ENCODE assay signal across 8 cellular contexts in the genomic region with DNA sequence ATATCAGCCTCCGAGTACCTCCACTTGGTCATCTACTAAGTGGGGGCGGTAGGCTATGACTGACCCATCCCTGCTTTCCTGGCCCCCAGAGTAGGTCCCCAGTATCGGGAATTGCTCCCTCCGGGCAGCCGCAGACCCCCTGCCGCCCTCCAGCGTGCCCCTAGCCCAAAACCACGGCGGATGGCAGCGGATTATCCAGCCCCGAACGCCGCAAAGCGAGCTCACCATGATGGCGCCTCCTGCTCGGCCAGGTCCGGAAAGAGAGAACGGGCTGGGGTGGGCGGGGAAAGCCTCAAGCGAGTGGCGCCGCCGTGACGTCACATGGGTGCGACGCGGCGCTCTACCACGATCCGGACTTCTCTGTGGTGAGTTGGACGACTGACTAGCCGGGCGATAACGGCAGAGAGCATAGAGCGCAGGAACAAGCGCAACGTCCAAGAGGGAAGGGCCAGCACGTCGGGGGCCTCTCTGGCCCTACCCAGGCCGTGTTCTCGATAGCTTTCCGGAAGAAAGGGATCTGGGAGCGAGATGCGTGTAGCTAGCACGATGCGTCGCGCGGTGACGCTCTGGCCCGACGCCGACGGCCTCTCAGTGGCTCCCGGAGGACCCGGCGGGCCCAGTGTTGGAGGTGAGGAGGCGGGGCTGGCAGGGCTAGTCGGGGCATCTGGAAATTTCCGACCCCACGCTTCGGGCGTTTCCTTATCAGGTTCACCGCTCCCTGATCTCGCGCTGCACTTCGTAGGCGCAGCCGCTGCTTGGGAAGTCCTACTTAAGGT. TPM values are rescaled to one million over a fixed set of nuclear protein-coding genes. Genes with fewer than 3 reads are reported as not detected.
DNase-seq lines count a peak whose midpoint lies in the region; ATAC-seq and TF ChIP-seq lines count a peak whose summit lies in the region.

A gene (minus strand): TSS at position 263 of the 776 bp plus-strand sequence. CDS start 35 bp downstream, at position 228.
A gene with protein sequence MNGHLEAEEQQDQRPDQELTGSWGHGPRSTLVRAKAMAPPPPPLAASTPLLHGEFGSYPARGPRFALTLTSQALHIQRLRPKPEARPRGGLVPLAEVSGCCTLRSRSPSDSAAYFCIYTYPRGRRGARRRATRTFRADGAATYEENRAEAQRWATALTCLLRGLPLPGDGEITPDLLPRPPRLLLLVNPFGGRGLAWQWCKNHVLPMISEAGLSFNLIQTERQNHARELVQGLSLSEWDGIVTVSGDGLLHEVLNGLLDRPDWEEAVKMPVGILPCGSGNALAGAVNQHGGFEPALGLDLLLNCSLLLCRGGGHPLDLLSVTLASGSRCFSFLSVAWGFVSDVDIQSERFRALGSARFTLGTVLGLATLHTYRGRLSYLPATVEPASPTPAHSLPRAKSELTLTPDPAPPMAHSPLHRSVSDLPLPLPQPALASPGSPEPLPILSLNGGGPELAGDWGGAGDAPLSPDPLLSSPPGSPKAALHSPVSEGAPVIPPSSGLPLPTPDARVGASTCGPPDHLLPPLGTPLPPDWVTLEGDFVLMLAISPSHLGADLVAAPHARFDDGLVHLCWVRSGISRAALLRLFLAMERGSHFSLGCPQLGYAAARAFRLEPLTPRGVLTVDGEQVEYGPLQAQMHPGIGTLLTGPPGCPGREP (plus strand): TSS at position 591 of the 776 bp plus-strand sequence. CDS start 1,009 bp downstream, outside the sequence.

- TF ChIP-seq POLR2A in GM18951 (IDR thresholded peaks at IDR 0.05; ENCODE audit: extremely low read depth, insufficient read depth, insufficient read length) (peak; percentile 95), spleen (IDR thresholded peaks at IDR 0.05) (peak; percentile 38 to 85 (median 83))

- no peaks in the 10 kb centered on the region for H3K27me3 Mint-ChIP-seq in activated B cell treated with CpG ODN at 0.5 μM for 24 hours

- in situ Hi-C loops in GM18951 (cut with MboI; ENCODE audit: low sequenced_read_pairs, unreplicated experiment): no loop called here

- WGBS in spleen, 5 donors: 0% methylated on average over 23 to 69 of the region's 69 CpGs

- no peaks in the 10 kb centered on the region for H3K9me3 ChIP-seq in spleen

- peak within 1 kb of the TSS; percentile 57 to 93 (median 78) for H3K4me3 ChIP-seq in spleen

- peak within 1 kb of the TSS; percentile 98 for H3K4me3 Mint-ChIP-seq in activated B cell treated with CpG ODN at 0.5 μM for 24 hours

- H3K4me1 Mint-ChIP-seq in activated B cell treated with CpG ODN at 0.5 μM for 24 hours: peaks cover 56% of the 10 kb centered on the region

- peak; percentile 86 for ATAC-seq in HG03196 (IDR thresholded peaks at IDR 0.05; ENCODE audit: unreplicated experiment)
- ATAC-seq in activated B cell treated with CpG ODN at 0.5 μM for 24 hours (ENCODE audit: low read depth): peak; percentile 81

- H3K4me1 ChIP-seq in spleen: peaks cover 40 to 89% (median 70%) of the 10 kb centered on the region in 6 donors

- peaks cover 66% of the 10 kb centered on the region for H3K36me3 Mint-ChIP-seq in activated B cell treated with CpG ODN at 0.5 μM for 24 hours (ENCODE audit: low read depth)

- peaks cover 8 to 66% (median 34%) of the 10 kb centered on the region in 6 donors for H3K36me3 ChIP-seq in spleen

- no peaks in the 10 kb centered on the region for H3K9me3 Mint-ChIP-seq in activated B cell treated with CpG ODN at 0.5 μM for 24 hours

- TF ChIP-seq CTCF in activated B cell treated with CpG ODN at 0.5 μM for 24 hours (IDR thresholded peaks at IDR 0.05) (no peak), spleen (IDR thresholded peaks at IDR 0.05 in 8 of 11, conservative IDR thresholded peaks at IDR 0.05 in 3 of 11) (peak in 5 of 11 experiments; percentile 4 to 43 (median 27))

- H3K27ac ChIP-seq in caudate nucleus (ENCODE audit: low read depth, low read length): peak within 1 kb of the TSS; percentile 100
- H3K27ac ChIP-seq in spleen: peak within 1 kb of the TSS; percentile 59 to 96 (median 91)

- CTCF ChIA-PET in activated B cell treated with CpG ODN at 0.5 μM for 24 hours (lab: Charles Lee): interaction anchor here (0.5 to 3.2 kb wide), 7 partner anchors 10 to 298 kb away, joined by 3 to 13 read pairs (median 4); a partner anchor contains a TSS

- POLR2A ChIA-PET in activated B cell treated with CpG ODN at 0.5 μM for 24 hours (lab: Charles Lee): interaction anchor here (0.5 to 2.8 kb wide), 48 partner anchors 9 to 1310 kb away, joined by 3 to 67 read pairs (median 4); a partner anchor contains a TSS

- H3K27ac Mint-ChIP-seq in activated B cell treated with CpG ODN at 0.5 μM for 24 hours: peak within 1 kb of the TSS; percentile 97

- H3K27me3 ChIP-seq in spleen (replicated peaks in 1 of 7): no peaks in the 10 kb centered on the region

- intact Hi-C loops in activated B cell treated with CpG ODN at 0.5 μM for 24 hours (cut with micrococcal nuclease) (loop anchor here (1.0 to 2.0 kb wide), 8 partner anchors 11 to 286 kb away; a partner anchor contains a TSS), spleen (cut with DNase I; ENCODE audit: low total_unique reads) (no loop called here)

- DNase-seq in AG08395 (ENCODE audit: low spot score): peak; percentile 98
- DNase-seq in NCI-H345 (lab: John Stamatoyannopoulos, UW): peak; percentile 98
- DNase-seq in activated B cell treated with CpG ODN at 0.5 μM for 24 hours: peak; percentile 93
- peak; percentile 79 to 100 (median 99) for DNase-seq in caudate nucleus (lab: John Stamatoyannopoulos, UW)
- peak; percentile 98 for DNase-seq in inferior parietal cortex (ENCODE audit: extremely low spot score)
- peak; percentile 100 for DNase-seq in spleen

RNA-seq across cellular contexts. Expression of the first gene that starts in this region (rescaled TPM):
- total RNA-seq in activated B cell treated with CpG ODN at 0.5 μM for 24 hours (2,427 and 2,762 TPM in 2 replicates), spleen (1,000 to 10,000 TPM; 1,136 to 2,739 (median 1,465) TPM)
- 1,000 to 10,000 TPM; 3,728 to 5,575 (median 5,277) TPM for polyA plus RNA-seq in spleen

RNA-seq across cellular contexts. Expression of the second gene that starts in this region (rescaled TPM):
- total RNA-seq in activated B cell treated with CpG ODN at 0.5 μM for 24 hours (38.2 and 48.5 TPM in 2 replicates), spleen (10 to 100 TPM; 12.4 to 26.5 (median 23.5) TPM)
- 10 to 100 TPM in 1 of 3 donors, 1 to 10 TPM in 2; 7.9 to 20.8 (median 9.7) TPM for polyA plus RNA-seq in spleen

Comparison
In these comparisons a context has a peak if more than half of its experiments do, and no peak if none do; other contexts are left out.
1. Peak in every context shown above with its lines: DNase-seq, ATAC-seq, H3K4me3 ChIP-seq and H3K27ac ChIP-seq.